ENCODE assay signal across 1 cellular context in genomic region chr3:192747746-192748145, GRCh38.
TF ChIP-seq lines count a peak whose summit lies in the region.

No MANE protein-coding gene starts in this region.

TF ChIP-seq in H1, 55 proteins besides CTCF, POLR2A, EP300 and RAD21 (continued from another document):
- TF ChIP-seq JUN (IDR thresholded peaks at IDR 0.05; ENCODE audit: low read depth, low read length) (no peak), TCF12 (IDR thresholded peaks at IDR 0.05; ENCODE audit: low read depth, low read length) (no peak), YY1 (IDR thresholded peaks at IDR 0.05; ENCODE audit: low read depth, low read length) (no peak), ASH2L (IDR thresholded peaks at IDR 0.05; ENCODE audit: low read length) (no peak), HDAC2 (IDR thresholded peaks at IDR 0.05; ENCODE audit: borderline replicate concordance in 1 of 2, low read depth in 2 of 2, low read length in 2 of 2) (no peak), FOSL1 (IDR thresholded peaks at IDR 0.05; ENCODE audit: insufficient read depth, low read depth, low read length) (no peak), POLR2AphosphoS5 (IDR thresholded peaks at IDR 0.05; ENCODE audit: low read depth, low read length) (no peak), TAF7 (optimal IDR thresholded peaks at IDR 0.05; ENCODE audit: borderline replicate concordance, low read depth, low read length) (no peak), CREB1 (IDR thresholded peaks at IDR 0.05) (no peak), CHD1 (IDR thresholded peaks at IDR 0.05; ENCODE audit: low read depth, low read length) (no peak), CHD2 (IDR thresholded peaks at IDR 0.05; ENCODE audit: low read length) (no peak), JUND (IDR thresholded peaks at IDR 0.05; ENCODE audit: low read length) (no peak), TBP (IDR thresholded peaks at IDR 0.05; ENCODE audit: low read depth, low read length) (no peak), SRF (IDR thresholded peaks at IDR 0.05; ENCODE audit: low read depth, low read length) (no peak), NANOG (IDR thresholded peaks at IDR 0.05; ENCODE audit: insufficient read depth, low read depth, low read length, poor library complexity, severe bottlenecking) (no peak), SIX5 (IDR thresholded peaks at IDR 0.05; ENCODE audit: low read depth, low read length) (no peak)
- TF ChIP-seq, protein P1, sequence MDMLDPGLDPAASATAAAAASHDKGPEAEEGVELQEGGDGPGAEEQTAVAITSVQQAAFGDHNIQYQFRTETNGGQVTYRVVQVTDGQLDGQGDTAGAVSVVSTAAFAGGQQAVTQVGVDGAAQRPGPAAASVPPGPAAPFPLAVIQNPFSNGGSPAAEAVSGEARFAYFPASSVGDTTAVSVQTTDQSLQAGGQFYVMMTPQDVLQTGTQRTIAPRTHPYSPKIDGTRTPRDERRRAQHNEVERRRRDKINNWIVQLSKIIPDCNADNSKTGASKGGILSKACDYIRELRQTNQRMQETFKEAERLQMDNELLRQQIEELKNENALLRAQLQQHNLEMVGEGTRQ (IDR thresholded peaks at IDR 0.05; ENCODE audit: low read length): no peak
- TF ChIP-seq, protein P2, sequence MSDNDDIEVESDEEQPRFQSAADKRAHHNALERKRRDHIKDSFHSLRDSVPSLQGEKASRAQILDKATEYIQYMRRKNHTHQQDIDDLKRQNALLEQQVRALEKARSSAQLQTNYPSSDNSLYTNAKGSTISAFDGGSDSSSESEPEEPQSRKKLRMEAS (IDR thresholded peaks at IDR 0.05): no peak
